1 cellular context compared by ENCODE assay signal in the genomic region with DNA sequence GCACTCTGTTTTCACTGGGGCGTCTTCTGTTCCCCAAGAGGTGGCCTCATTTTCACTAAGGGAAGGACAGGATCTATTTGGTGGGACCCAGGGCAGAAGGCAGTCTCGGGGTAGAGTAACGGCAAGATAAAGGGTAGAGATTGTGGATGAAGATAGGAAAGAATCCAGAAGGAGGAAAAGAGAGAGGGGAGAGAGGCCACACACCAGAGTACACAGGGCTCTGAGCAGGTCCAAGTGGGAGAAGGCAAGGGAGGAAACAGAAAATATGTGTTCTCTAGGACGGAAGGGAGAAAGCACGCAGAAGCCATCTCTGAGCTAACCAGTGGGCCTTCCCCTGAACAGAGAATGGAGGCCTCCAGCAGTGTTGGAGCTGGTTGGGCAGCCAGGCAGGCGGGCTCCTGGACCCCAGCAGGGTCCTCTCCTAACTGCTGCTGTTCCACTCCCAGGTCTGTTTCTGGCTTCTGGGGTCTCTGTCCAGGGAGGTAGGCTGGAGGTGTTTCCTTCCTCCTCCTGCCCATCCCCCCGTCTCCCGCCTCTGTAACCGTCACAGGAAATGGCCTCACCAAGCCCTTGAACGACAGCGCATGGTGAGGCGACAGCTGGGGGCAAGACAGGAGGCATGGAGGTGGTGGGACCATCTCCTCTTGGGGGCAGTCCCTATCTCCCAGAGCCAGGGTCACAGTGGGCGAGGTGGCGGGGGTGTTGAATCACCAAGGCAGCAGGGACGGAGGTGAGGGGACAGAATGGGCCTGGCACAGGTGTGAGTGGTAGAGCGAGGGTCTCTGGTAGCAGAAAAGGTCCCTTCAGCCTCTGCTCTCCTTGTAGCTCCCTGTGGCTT.
TF ChIP-seq lines count a peak whose summit lies in the region.

No MANE protein-coding gene starts in this region.

TF ChIP-seq in WTC11, 78 proteins besides CTCF, POLR2A, EP300 and RAD21 (continued from another document):
- TF ChIP-seq ZNF532 (CRISPR knock-in tag; IDR thresholded peaks at IDR 0.05; ENCODE audit: borderline replicate concordance) (no peak), ZNF396 (CRISPR knock-in tag; IDR thresholded peaks at IDR 0.05; ENCODE audit: borderline replicate concordance) (no peak), AFF4 (CRISPR knock-in tag; IDR thresholded peaks at IDR 0.05; ENCODE audit: borderline replicate concordance) (no peak), ZNF138 (CRISPR knock-in tag; conservative IDR thresholded peaks at IDR 0.05) (no peak), SMAD4 (CRISPR knock-in tag; IDR thresholded peaks at IDR 0.05) (no peak), JAZF1 (CRISPR knock-in tag; IDR thresholded peaks at IDR 0.05) (no peak), CDX4 (CRISPR knock-in tag; IDR thresholded peaks at IDR 0.05; ENCODE audit: borderline replicate concordance) (no peak), SP1 (CRISPR knock-in tag; conservative IDR thresholded peaks at IDR 0.05) (no peak)
TF ChIP-seq in WTC11: peak in this region for 0.
